8 cellular contexts compared by ENCODE assay signal in genomic region chr2:27217173-27218121, GRCh38. TPM values are rescaled to one million over a fixed set of nuclear protein-coding genes. Genes with fewer than 3 reads are reported as not detected.
DNase-seq lines count a peak whose midpoint lies in the region; ATAC-seq and TF ChIP-seq lines count a peak whose summit lies in the region.

CAD (plus strand) TSS chr2:27217369; CDS start chr2:27217552, 183 bp downstream.

- H3K4me1 Mint-ChIP-seq in activated CD4-positive, alpha-beta memory T cell treated with anti-CD3 and anti-CD28 coated beads, Interleukin-2, amount 10 ng/mL, durations not matched to agents 7 days and 5 days, result peaks cover 58% of the 10 kb centered on the region

- intact Hi-C loops in lower lobe of right lung (cut with DNase I), result no loop called here

- H3K4me1 ChIP-seq in duodenal mucosa (ENCODE audit: control insufficient read depth in 1 of 2, insufficient read depth in 2 of 2, low read length in 2 of 2) (peaks cover 26 to 31% of the 10 kb centered on the region in 2 donors), lower lobe of right lung (peaks cover 26% of the 10 kb centered on the region)

- H3K9ac ChIP-seq in duodenal mucosa (ENCODE audit: low read depth in 1 of 2, low read length in 2 of 2), result peak within 1 kb of the TSS; percentile 45 to 83

- POLR2A ChIA-PET in activated CD4-positive, alpha-beta memory T cell treated with anti-CD3 and anti-CD28 coated beads, Interleukin-2, amount 10 ng/mL, durations not matched to agents 7 days and 5 days (lab: Charles Lee), result interaction anchor here (0.7 to 1.6 kb wide), 8 partner anchors 14 to 211 kb away, joined by 3 to 4 read pairs (median 3); partner anchors contain the start of genes AGBL5, NRBP1 and TRIM54

- peak within 1 kb of the TSS; percentile 72 to 93 for H3K4me3 ChIP-seq in duodenal mucosa (ENCODE audit: low read depth in 1 of 2, low read length in 2 of 2)
- peak within 1 kb of the TSS; percentile 74 for H3K4me3 ChIP-seq in lower lobe of right lung

- peaks cover 7 to 26% of the 10 kb centered on the region in 2 donors for H3K36me3 ChIP-seq in duodenal mucosa (ENCODE audit: control insufficient read depth in 1 of 2, insufficient read depth in 2 of 2, low read length in 2 of 2)
- peaks cover 17% of the 10 kb centered on the region for H3K36me3 ChIP-seq in lower lobe of right lung

- H3K36me3 Mint-ChIP-seq in activated CD4-positive, alpha-beta memory T cell treated with anti-CD3 and anti-CD28 coated beads, Interleukin-2, amount 10 ng/mL, durations not matched to agents 7 days and 5 days (ENCODE audit: low read depth), result peaks cover 60% of the 10 kb centered on the region

- H3K27ac ChIP-seq in C4-2B (peak within 1 kb of the TSS; percentile 86), duodenal mucosa (ENCODE audit: low read depth, low read length) (peak within 1 kb of the TSS; percentile 43), lower lobe of right lung (peak within 1 kb of the TSS; percentile 66)

- ATAC-seq in GM19351 (IDR thresholded peaks at IDR 0.05; ENCODE audit: unreplicated experiment), result peak; percentile 76
- ATAC-seq in HG03521 (IDR thresholded peaks at IDR 0.05; ENCODE audit: unreplicated experiment), result peak; percentile 76
- peak; percentile 97 for ATAC-seq in lower lobe of right lung

- no peaks in the 10 kb centered on the region for H3K9me3 Mint-ChIP-seq in activated CD4-positive, alpha-beta memory T cell treated with anti-CD3 and anti-CD28 coated beads, Interleukin-2, amount 10 ng/mL, durations not matched to agents 7 days and 5 days

- DNase-seq in NCI-H82 (lab: John Stamatoyannopoulos, UW) (peak; percentile 93), lower lobe of right lung (peak; percentile 93)
- DNase-seq in activated CD4-positive, alpha-beta memory T cell treated with anti-CD3 and anti-CD28 coated beads, Interleukin-2, amount 10 ng/mL, durations not matched to agents 7 days and 5 days, result peak; percentile 88
- DNase-seq in stimulated activated CD4-positive, alpha-beta T cell treated with anti-CD3 and anti-CD28 coated beads, TNF-alpha, amount 100 ng/mL, for 24 hours (ENCODE audit: low read depth in 3 of 3), result peak; percentile 79 to 91 (median 81)

- peak within 1 kb of the TSS; percentile 93 for H3K4me3 Mint-ChIP-seq in activated CD4-positive, alpha-beta memory T cell treated with anti-CD3 and anti-CD28 coated beads, Interleukin-2, amount 10 ng/mL, durations not matched to agents 7 days and 5 days

- peak within 1 kb of the TSS; percentile 88 for H3K27ac Mint-ChIP-seq in activated CD4-positive, alpha-beta memory T cell treated with anti-CD3 and anti-CD28 coated beads, Interleukin-2, amount 10 ng/mL, durations not matched to agents 7 days and 5 days

- TF ChIP-seq CTCF in C4-2B (conservative IDR thresholded peaks at IDR 0.05) (no peak; the same call in 1 of the 2 replicates), lower lobe of right lung (IDR thresholded peaks at IDR 0.05) (peak; percentile 39)

- H3K27me3 ChIP-seq in duodenal mucosa (ENCODE audit: control insufficient read depth in 1 of 2, insufficient read depth in 2 of 2, low read length in 2 of 2) (no peaks in the 10 kb centered on the region), lower lobe of right lung (ENCODE audit: low read depth) (no peaks in the 10 kb centered on the region)

- CTCF ChIA-PET in activated CD4-positive, alpha-beta memory T cell treated with anti-CD3 and anti-CD28 coated beads, Interleukin-2, amount 10 ng/mL, durations not matched to agents 7 days and 5 days (lab: Charles Lee), result interaction anchor here (1.4 to 2.9 kb wide), 2 partner anchors 63 to 85 kb away, joined by 4 to 8 read pairs; no protein-coding TSS in a partner anchor

- H3K9me3 ChIP-seq in duodenal mucosa (ENCODE audit: control insufficient read depth in 1 of 2, low read length in 2 of 2) (no peaks in the 10 kb centered on the region), lower lobe of right lung (no peaks in the 10 kb centered on the region)

- H3K27me3 Mint-ChIP-seq in activated CD4-positive, alpha-beta memory T cell treated with anti-CD3 and anti-CD28 coated beads, Interleukin-2, amount 10 ng/mL, durations not matched to agents 7 days and 5 days, result no peaks in the 10 kb centered on the region

RNA-seq across cellular contexts. Expression of gene CAD, which starts in this region (rescaled TPM):
- total RNA-seq in activated CD4-positive, alpha-beta memory T cell treated with anti-CD3 and anti-CD28 coated beads, Interleukin-2, amount 10 ng/mL, durations not matched to agents 7 days and 5 days, result 10 to 100 TPM; 39.7 TPM
- total RNA-seq in lower lobe of right lung, result 28.8 TPM

Comparison
In these comparisons a context has a peak if more than half of its experiments do, and no peak if none do; other contexts are left out.
1. Peak in every context shown above with its lines: DNase-seq, ATAC-seq, H3K4me3 ChIP-seq and H3K27ac ChIP-seq.